Comparison of ENCODE assay signal across 9 cellular contexts in genomic region chr2:233426619-233427342, GRCh38.
DNase-seq lines count a peak whose midpoint lies in the region; ATAC-seq lines count a peak whose summit lies in the region.
"Had no signal": no experiment of that assay in that cellular context is flagged by ENCODE, and none has a peak within 500 bp of the region (broad histone marks: within the 10 kb centered on the region; RNA-seq: fewer than 3 reads in every experiment).

No MANE protein-coding gene starts in this region.

- peak overlapping the region; percentile 3 for H3K27ac Mint-ChIP-seq in activated CD8-positive, alpha-beta T cell treated with anti-CD3 and anti-CD28 coated beads, Interleukin-2, amount 10 ng/mL, durations not matched to agents 7 days and 5 days
- H3K27ac Mint-ChIP-seq in immature natural killer cell = peak overlapping the region in 4 of 6 donors; percentile 10 to 74 (median 43)
- peak overlapping the region; percentile 69 for H3K27ac Mint-ChIP-seq in stimulated activated memory B cell treated with anti-CD40 and anti-IgM and Interleukin-4, amounts not matched to agents 10 μg/mL and 1 μg/mL and 100 μg/mL, for 72 hours
- H3K27ac Mint-ChIP-seq: activated naive CD8-positive, alpha-beta T cell treated with anti-CD3 and anti-CD28 coated beads, Interleukin-2, amount 10 ng/mL, durations not matched to agents 7 days and 5 days had no signal

- no peak for ATAC-seq in activated CD8-positive, alpha-beta T cell treated with anti-CD3 and anti-CD28 coated beads, Interleukin-2, amount 10 ng/mL, durations not matched to agents 7 days and 5 days
- ATAC-seq in stimulated activated memory B cell treated with anti-CD40 and anti-IgM and Interleukin-4, amounts not matched to agents 10 μg/mL and 1 μg/mL and 100 μg/mL, for 72 hours = no peak
- ATAC-seq in HG03354 (IDR thresholded peaks at IDR 0.05; ENCODE audit: poor library complexity, severe bottlenecking, unreplicated experiment) = no peak

- no peaks in the 10 kb centered on the region for H3K27me3 Mint-ChIP-seq in activated CD8-positive, alpha-beta T cell treated with anti-CD3 and anti-CD28 coated beads, Interleukin-2, amount 10 ng/mL, durations not matched to agents 7 days and 5 days (ENCODE audit: low read depth)
- H3K27me3 Mint-ChIP-seq in immature natural killer cell (ENCODE audit: low read depth in 3 of 3) = peaks cover 0 to 3% (median 2%) of the 10 kb centered on the region in 3 donors
- H3K27me3 Mint-ChIP-seq in stimulated activated memory B cell treated with anti-CD40 and anti-IgM and Interleukin-4, amounts not matched to agents 10 μg/mL and 1 μg/mL and 100 μg/mL, for 72 hours = no peaks in the 10 kb centered on the region
- H3K27me3 Mint-ChIP-seq: activated naive CD8-positive, alpha-beta T cell treated with anti-CD3 and anti-CD28 coated beads, Interleukin-2, amount 10 ng/mL, durations not matched to agents 7 days and 5 days had no signal

- no peaks in the 10 kb centered on the region for H3K9me3 Mint-ChIP-seq in activated CD8-positive, alpha-beta T cell treated with anti-CD3 and anti-CD28 coated beads, Interleukin-2, amount 10 ng/mL, durations not matched to agents 7 days and 5 days (ENCODE audit: insufficient read depth)
- peaks cover 0 to 2% (median 0%) of the 10 kb centered on the region in 6 donors for H3K9me3 Mint-ChIP-seq in immature natural killer cell
- H3K9me3 Mint-ChIP-seq in stimulated activated memory B cell treated with anti-CD40 and anti-IgM and Interleukin-4, amounts not matched to agents 10 μg/mL and 1 μg/mL and 100 μg/mL, for 72 hours = no peaks in the 10 kb centered on the region

- peaks cover 74% of the 10 kb centered on the region for H3K36me3 Mint-ChIP-seq in activated CD8-positive, alpha-beta T cell treated with anti-CD3 and anti-CD28 coated beads, Interleukin-2, amount 10 ng/mL, durations not matched to agents 7 days and 5 days (ENCODE audit: low read depth)
- H3K36me3 Mint-ChIP-seq in immature natural killer cell = peaks cover 7 to 31% (median 25%) of the 10 kb centered on the region in 3 donors
- peaks cover 41% of the 10 kb centered on the region for H3K36me3 Mint-ChIP-seq in stimulated activated memory B cell treated with anti-CD40 and anti-IgM and Interleukin-4, amounts not matched to agents 10 μg/mL and 1 μg/mL and 100 μg/mL, for 72 hours

- DNase-seq in NK-92 treated with Interleukin-12 subunit alpha and Interleukin-12 subunit beta, amount 100 ng/mL, for 24 hours (lab: John Stamatoyannopoulos, UW) = peak; percentile 46
- no peak for DNase-seq in NK-92 (lab: John Stamatoyannopoulos, UW; ENCODE audit: unreplicated experiment)
- DNase-seq in activated CD8-positive, alpha-beta T cell treated with anti-CD3 and anti-CD28 coated beads, Interleukin-2, amount 10 ng/mL, durations not matched to agents 7 days and 5 days = no peak
- DNase-seq in immature natural killer cell = no peak
- DNase-seq in NCI-H2171 treated with DMSO at 0.1 percent for 48 hours (lab: John Stamatoyannopoulos, UW) = no peak
- no peak for DNase-seq in Ammon's horn (ENCODE audit: low spot score)
- DNase-seq: activated naive CD8-positive, alpha-beta T cell treated with anti-CD3 and anti-CD28 coated beads, Interleukin-2, amount 10 ng/mL, durations not matched to agents 7 days and 5 days had no signal

- peaks cover 82% of the 10 kb centered on the region for H3K4me1 Mint-ChIP-seq in activated CD8-positive, alpha-beta T cell treated with anti-CD3 and anti-CD28 coated beads, Interleukin-2, amount 10 ng/mL, durations not matched to agents 7 days and 5 days (ENCODE audit: low read depth)
- peaks cover 69 to 99% of the 10 kb centered on the region in 2 donors for H3K4me1 Mint-ChIP-seq in immature natural killer cell
- H3K4me1 Mint-ChIP-seq in stimulated activated memory B cell treated with anti-CD40 and anti-IgM and Interleukin-4, amounts not matched to agents 10 μg/mL and 1 μg/mL and 100 μg/mL, for 72 hours = peaks cover 69% of the 10 kb centered on the region

- CTCF ChIA-PET in activated CD8-positive, alpha-beta T cell treated with anti-CD3 and anti-CD28 coated beads, Interleukin-2, amount 10 ng/mL, durations not matched to agents 7 days and 5 days (lab: Charles Lee) = interaction anchor here (0.7 to 7.8 kb wide), 4 partner anchors 17 to 28 kb away, joined by 3 to 56 read pairs (median 4); no protein-coding TSS in a partner anchor

- H3K4me3 Mint-ChIP-seq in activated CD8-positive, alpha-beta T cell treated with anti-CD3 and anti-CD28 coated beads, Interleukin-2, amount 10 ng/mL, durations not matched to agents 7 days and 5 days = no peak overlapping the region
- peak overlapping the region in 1 of 5 donors; percentile 24 for H3K4me3 Mint-ChIP-seq in immature natural killer cell
- H3K4me3 Mint-ChIP-seq in stimulated activated memory B cell treated with anti-CD40 and anti-IgM and Interleukin-4, amounts not matched to agents 10 μg/mL and 1 μg/mL and 100 μg/mL, for 72 hours = no peak overlapping the region
- H3K4me3 Mint-ChIP-seq: activated naive CD8-positive, alpha-beta T cell treated with anti-CD3 and anti-CD28 coated beads, Interleukin-2, amount 10 ng/mL, durations not matched to agents 7 days and 5 days had no signal

- POLR2A ChIA-PET in activated CD8-positive, alpha-beta T cell treated with anti-CD3 and anti-CD28 coated beads, Interleukin-2, amount 10 ng/mL, durations not matched to agents 7 days and 5 days (lab: Charles Lee) = no interaction called here

Comparison
In these comparisons a context has a peak if more than half of its experiments do, and no peak if none do; other contexts are left out.
1. H3K27ac Mint-ChIP-seq: peak in every context shown above with its lines; median percentile 69 in stimulated activated memory B cell treated with anti-CD40 and anti-IgM and Interleukin-4, amounts not matched to agents 10 μg/mL and 1 μg/mL and 100 μg/mL, for 72 hours; 43 in immature natural killer cell; 3 in activated CD8-positive, alpha-beta T cell treated with anti-CD3 and anti-CD28 coated beads, Interleukin-2, amount 10 ng/mL, durations not matched to agents 7 days and 5 days.